ENCODE assay signal across 33 cellular contexts in the genomic region with DNA sequence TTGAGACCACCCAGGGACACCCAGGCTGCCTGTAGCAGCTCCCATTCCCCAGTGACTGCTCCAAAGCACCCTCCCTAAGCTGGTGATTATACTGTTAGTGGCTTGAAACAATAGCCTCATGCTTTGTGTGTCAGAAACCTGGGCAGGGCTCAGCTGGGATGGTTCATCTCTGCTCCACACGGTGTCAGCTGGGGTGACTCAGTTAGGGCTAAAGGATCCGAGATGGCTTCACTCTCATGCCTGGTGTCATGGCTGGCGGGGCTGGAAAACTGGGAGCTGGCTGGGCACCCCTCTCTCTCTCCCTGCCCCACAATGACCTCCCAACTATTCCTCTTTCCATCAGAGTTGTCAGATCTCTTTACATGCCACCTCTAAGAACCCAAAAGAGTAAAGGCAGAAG. TPM values are rescaled to one million over a fixed set of nuclear protein-coding genes. Genes with fewer than 3 reads are reported as not detected.
"Had no signal": no experiment of that assay in that cellular context is flagged by ENCODE, and none has a peak within 500 bp of the region (broad histone marks: within the 10 kb centered on the region; RNA-seq: fewer than 3 reads in every experiment).

No MANE protein-coding gene starts in this region.

- H3K27me3 ChIP-seq: colonic mucosa had no signal

- H3K4me3 ChIP-seq: colonic mucosa, esophagus squamous epithelium, gastrocnemius medialis, heart right ventricle, lower lobe of right lung, mucosa of descending colon had no signal

- H3K4me3 Mint-ChIP-seq: dendritic cell treated with granulocyte-macrophage colony-stimulating factor and Interleukin-4, amounts not matched to agents 40 ng/mL and 50 ng/mL, for 4 days; effector memory CD8-positive, alpha-beta T cell; endodermal cell; mesothelial cell of epicardium; naive B cell had no signal

- H3K36me3 ChIP-seq: colonic mucosa, esophagus squamous epithelium, gastrocnemius medialis, heart right ventricle, lower lobe of right lung had no signal

- H3K9me3 ChIP-seq: colonic mucosa, gastrocnemius medialis, lower lobe of right lung, mucosa of descending colon had no signal

- H3K4me1 ChIP-seq: colonic mucosa, gastrocnemius medialis had no signal

- ATAC-seq: effector memory CD8-positive, alpha-beta T cell; esophagus mucosa; gastrocnemius medialis; heart right ventricle; left colon; left lobe of liver; left ventricle myocardium superior; lower lobe of right lung; mucosa of descending colon had no signal

- DNase-seq: colonic mucosa; cortex of kidney; effector CD8-positive, alpha-beta T cell; effector memory CD8-positive, alpha-beta T cell; endodermal cell; erythroblast; esophagus squamous epithelium; foreskin fibroblast; foreskin melanocyte; gastrocnemius medialis; glutamatergic neuron; head of caudate nucleus; heart right ventricle; hippocampal formation; kidney glomerular epithelial cell; left colon; left ventricle myocardium superior; lower lobe of right lung; mesenchymal stem cell; mucosa of descending colon; naive B cell had no signal

- H3K27ac Mint-ChIP-seq: dendritic cell treated with granulocyte-macrophage colony-stimulating factor and Interleukin-4, amounts not matched to agents 40 ng/mL and 50 ng/mL, for 4 days; effector memory CD8-positive, alpha-beta T cell; endodermal cell; mesothelial cell of epicardium; naive B cell had no signal

- H3K36me3 Mint-ChIP-seq: mesothelial cell of epicardium had no signal

- H3K27ac ChIP-seq: colonic mucosa, epithelial cell of prostate, esophagus squamous epithelium, gastrocnemius medialis, heart right ventricle, lower lobe of right lung had no signal

- H3K9me3 Mint-ChIP-seq: dendritic cell treated with granulocyte-macrophage colony-stimulating factor and Interleukin-4, amounts not matched to agents 40 ng/mL and 50 ng/mL, for 4 days had no signal

RNA-seq across cellular contexts. Expression of a gene that starts 44.4 kb away (rescaled TPM):
- total RNA-seq: colonic mucosa, dermis microvascular lymphatic vessel endothelial cell, endodermal cell, esophagus mucosa, esophagus squamous epithelium, gastrocnemius medialis, glomerular endothelial cell, heart right ventricle, left colon, left lobe of liver, left ventricle myocardium superior, lower leg skin, lower lobe of right lung, lung microvascular endothelial cell, mesenteric fat pad, mesothelial cell of epicardium, mucosa of descending colon, myocyte had no signal
- polyA plus RNA-seq: heart right ventricle, keratinocyte had no signal
